8 cellular contexts compared by ENCODE assay signal in the genomic region with DNA sequence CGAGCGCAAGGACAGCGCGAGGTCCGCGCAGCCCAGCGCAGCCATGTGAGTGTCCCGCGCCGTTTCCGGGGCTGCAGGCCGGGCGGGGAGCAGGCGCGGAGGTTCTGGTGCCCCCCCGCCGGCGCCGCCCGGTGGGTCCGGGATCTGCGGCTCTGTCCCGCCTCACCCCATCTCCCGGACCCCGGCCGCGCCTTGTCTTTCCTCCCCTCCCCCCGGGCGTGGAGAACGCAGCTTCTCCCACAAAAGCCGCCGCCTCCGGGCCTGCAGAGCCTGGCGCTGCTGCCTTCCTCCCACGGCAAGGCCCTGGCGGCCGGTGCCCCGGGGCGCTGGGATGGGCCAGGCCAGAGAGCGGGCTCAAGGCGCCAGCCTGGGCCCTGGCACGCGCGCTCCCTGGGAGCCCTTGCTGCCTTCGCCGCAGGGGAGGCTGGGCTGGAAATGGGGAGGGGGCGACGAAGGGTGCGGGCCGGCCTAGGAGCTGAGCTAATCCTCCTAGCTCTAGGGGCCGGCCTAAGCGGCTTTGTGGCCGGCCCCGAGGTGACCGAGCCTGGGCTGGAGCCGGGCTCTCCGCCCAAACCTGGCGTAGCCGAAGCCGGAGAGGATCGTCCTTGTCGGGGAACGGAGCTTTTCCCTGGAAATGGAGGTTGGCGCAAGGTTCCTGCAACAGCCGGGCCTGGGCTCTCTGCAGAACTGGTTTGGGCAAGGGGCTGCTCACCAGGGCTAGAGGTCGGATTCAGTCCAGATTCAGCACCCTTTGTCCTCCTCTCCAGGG. TPM values are rescaled to one million over a fixed set of nuclear protein-coding genes. Genes with fewer than 3 reads are reported as not detected.
A peak's percentile ranks its signal among the peaks of the same experiment; 100 is the strongest.
DNase-seq lines count a peak whose midpoint lies in the region; ATAC-seq and TF ChIP-seq lines count a peak whose summit lies in the region.

No MANE protein-coding gene starts in this region.

- H3K27me3 ChIP-seq in AG04450 (ENCODE audit: control insufficient read depth, insufficient read depth, low read length) (no peaks in the 10 kb centered on the region), stomach smooth muscle (ENCODE audit: control insufficient read depth in 1 of 2, insufficient read depth in 2 of 2, low read length in 2 of 2) (no peaks in the 10 kb centered on the region)

- H3K9me3 ChIP-seq in AG04450 (ENCODE audit: control insufficient read depth, insufficient read depth, low read length) (no peaks in the 10 kb centered on the region; the same call in 1 of the 2 replicates), stomach smooth muscle (ENCODE audit: control insufficient read depth in 2 of 2, low read length in 2 of 2) (no peaks in the 10 kb centered on the region)

- CTCF ChIA-PET in AG04450 (lab: Charles Lee): interaction anchor here (2.0 to 8.1 kb wide), 2 partner anchors 7 to 18 kb away, joined by 7 to 52 read pairs; no protein-coding TSS in a partner anchor

- H3K9ac ChIP-seq in stomach smooth muscle (ENCODE audit: low read length in 2 of 2): peak overlapping the region; percentile 57 to 95

- H3K36me3 ChIP-seq in stomach smooth muscle (ENCODE audit: control insufficient read depth in 2 of 2, insufficient read depth in 2 of 2, low read length in 2 of 2): no peaks in the 10 kb centered on the region

- peaks cover 43% of the 10 kb centered on the region for H3K4me1 ChIP-seq in stomach smooth muscle (ENCODE audit: control insufficient read depth, insufficient read depth, low read length)

- peak; percentile 39 for ATAC-seq in GM19351 (IDR thresholded peaks at IDR 0.05; ENCODE audit: unreplicated experiment)
- ATAC-seq in left lobe of liver: peak; percentile 43

- TF ChIP-seq CTCF in AG04450 (IDR thresholded peaks at IDR 0.05; ENCODE audit: low read depth, low read length): no peak

- POLR2A ChIA-PET in AG04450 (lab: Yijun Ruan, JAX): interaction anchor here (0.6 to 1.6 kb wide), 4 partner anchors 8 to 555 kb away, joined by 3 to 5 read pairs (median 4); a partner anchor contains a TSS

- H3K4me3 ChIP-seq in AG04450 (ENCODE audit: low read depth, low read length) (peak overlapping the region; percentile 80), stomach smooth muscle (ENCODE audit: low read length in 2 of 2) (peak overlapping the region; percentile 83 to 91)

- H3K27ac ChIP-seq in AG04450 (ENCODE audit: low read depth, low read length) (peak overlapping the region; percentile 80), caudate nucleus (ENCODE audit: low read depth, low read length) (peak overlapping the region; percentile 93), stomach smooth muscle (ENCODE audit: low read length) (peak overlapping the region; percentile 85)

- no peak for DNase-seq in AG04450 (ENCODE audit: low read depth, low spot score)
- peak; percentile 40 for DNase-seq in RKO (ENCODE audit: low spot score)
- DNase-seq in caudate nucleus (lab: John Stamatoyannopoulos, UW): peak in 6 of 61 donors; percentile 52 to 65 (median 60)
- no peak for DNase-seq in left lobe of liver (ENCODE audit: low spot score)
- no peak for DNase-seq in GF-D8 (lab: John Stamatoyannopoulos, UW)
- no peak for DNase-seq in central memory CD4-positive, alpha-beta T cell

RNA-seq across cellular contexts. Expression of a gene that starts 0.4 kb away (rescaled TPM):
- 9.9 and 11.5 TPM in 2 replicates for polyA plus RNA-seq in AG04450 (2011; rRNA removed)
- polyA minus RNA-seq in AG04450 (2011; rRNA and poly(A)+ RNA removed): 17.7 and 28.8 TPM in 2 replicates
- 29.7 TPM for total RNA-seq in left lobe of liver

RNA-seq across cellular contexts. Expression of a gene that starts 33.3 kb away (rescaled TPM):
- polyA plus RNA-seq in AG04450 (2011; rRNA removed): 21.0 and 24.4 TPM in 2 replicates
- polyA minus RNA-seq in AG04450 (2011; rRNA and poly(A)+ RNA removed): 24.5 and 27.5 TPM in 2 replicates
- total RNA-seq in left lobe of liver: 13.4 TPM

RNA-seq across cellular contexts. Expression of a gene that starts 45.7 kb away (rescaled TPM):
- polyA plus RNA-seq in AG04450 (2011; rRNA removed): not detected in 2 replicates
- polyA minus RNA-seq in AG04450 (2011; rRNA and poly(A)+ RNA removed): not detected in 2 replicates
- total RNA-seq in left lobe of liver: not detected

RNA-seq across cellular contexts. Expression of a gene that starts 48.1 kb away (rescaled TPM):
- polyA plus RNA-seq in AG04450 (2011; rRNA removed): 101 and 121 TPM in 2 replicates
- 164 and 206 TPM in 2 replicates for polyA minus RNA-seq in AG04450 (2011; rRNA and poly(A)+ RNA removed)
- 48.2 TPM for total RNA-seq in left lobe of liver
